In genomic region chr7:122143751-122144711, GRCh38 we compare ENCODE assay signal across 1 cellular context.
TF ChIP-seq lines count a peak whose summit lies in the region.

TSS of gene AASS (minus strand) at chr7:122144249. CDS start at chr7:122133726, 10,523 bp downstream.

TF ChIP-seq in H1, 55 proteins besides CTCF, POLR2A, EP300 and RAD21 (continued from another document):
- TF ChIP-seq KDM1A (IDR thresholded peaks at IDR 0.05; ENCODE audit: borderline replicate concordance, low read length) = no peak
- no peak for TF ChIP-seq SIRT6 (IDR thresholded peaks at IDR 0.05; ENCODE audit: low read length)
- TF ChIP-seq BCL11A (IDR thresholded peaks at IDR 0.05; ENCODE audit: low read depth in 2 of 2, low read length in 2 of 2) = no peak
- TF ChIP-seq MAFK (IDR thresholded peaks at IDR 0.05; ENCODE audit: low read depth, low read length) = no peak
- TF ChIP-seq EZH2 (IDR thresholded peaks at IDR 0.05; ENCODE audit: low read depth, low read length, severe bottlenecking) = no peak
- no peak; the same call in 1 of the 2 replicates for TF ChIP-seq TEAD4 (IDR thresholded peaks at IDR 0.05; ENCODE audit: low read depth, low read length)
- no peak for TF ChIP-seq GABPA (IDR thresholded peaks at IDR 0.05; ENCODE audit: borderline replicate concordance, insufficient read depth, low read length)
- TF ChIP-seq KDM5A (IDR thresholded peaks at IDR 0.05; ENCODE audit: low read length) = no peak
- TF ChIP-seq CBX8 (IDR thresholded peaks at IDR 0.05; ENCODE audit: borderline replicate concordance, low read depth, low read length) = no peak
- TF ChIP-seq ZNF274 (IDR thresholded peaks at IDR 0.05; ENCODE audit: borderline replicate concordance, extremely low read depth, low read length) = no peak
- no peak for TF ChIP-seq CTBP2 (IDR thresholded peaks at IDR 0.05; ENCODE audit: borderline replicate concordance, insufficient read depth, insufficient read length, low read length)
- TF ChIP-seq TAF1 (IDR thresholded peaks at IDR 0.05; ENCODE audit: low read depth, low read length) = peak; percentile 95
- TF ChIP-seq, protein P1, sequence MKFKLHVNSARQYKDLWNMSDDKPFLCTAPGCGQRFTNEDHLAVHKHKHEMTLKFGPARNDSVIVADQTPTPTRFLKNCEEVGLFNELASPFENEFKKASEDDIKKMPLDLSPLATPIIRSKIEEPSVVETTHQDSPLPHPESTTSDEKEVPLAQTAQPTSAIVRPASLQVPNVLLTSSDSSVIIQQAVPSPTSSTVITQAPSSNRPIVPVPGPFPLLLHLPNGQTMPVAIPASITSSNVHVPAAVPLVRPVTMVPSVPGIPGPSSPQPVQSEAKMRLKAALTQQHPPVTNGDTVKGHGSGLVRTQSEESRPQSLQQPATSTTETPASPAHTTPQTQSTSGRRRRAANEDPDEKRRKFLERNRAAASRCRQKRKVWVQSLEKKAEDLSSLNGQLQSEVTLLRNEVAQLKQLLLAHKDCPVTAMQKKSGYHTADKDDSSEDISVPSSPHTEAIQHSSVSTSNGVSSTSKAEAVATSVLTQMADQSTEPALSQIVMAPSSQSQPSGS (IDR thresholded peaks at IDR 0.05; ENCODE audit: low read length) = no peak; the same call in none of the 2 replicates
- TF ChIP-seq TBP (IDR thresholded peaks at IDR 0.05; ENCODE audit: low read depth, low read length) = peak; percentile 95
- no peak for TF ChIP-seq RXRA (IDR thresholded peaks at IDR 0.05; ENCODE audit: insufficient read depth, low read depth, low read length)
- TF ChIP-seq CHD1 (IDR thresholded peaks at IDR 0.05; ENCODE audit: low read depth, low read length) = no peak; the same call in 1 of the 2 replicates
- TF ChIP-seq, protein P2, sequence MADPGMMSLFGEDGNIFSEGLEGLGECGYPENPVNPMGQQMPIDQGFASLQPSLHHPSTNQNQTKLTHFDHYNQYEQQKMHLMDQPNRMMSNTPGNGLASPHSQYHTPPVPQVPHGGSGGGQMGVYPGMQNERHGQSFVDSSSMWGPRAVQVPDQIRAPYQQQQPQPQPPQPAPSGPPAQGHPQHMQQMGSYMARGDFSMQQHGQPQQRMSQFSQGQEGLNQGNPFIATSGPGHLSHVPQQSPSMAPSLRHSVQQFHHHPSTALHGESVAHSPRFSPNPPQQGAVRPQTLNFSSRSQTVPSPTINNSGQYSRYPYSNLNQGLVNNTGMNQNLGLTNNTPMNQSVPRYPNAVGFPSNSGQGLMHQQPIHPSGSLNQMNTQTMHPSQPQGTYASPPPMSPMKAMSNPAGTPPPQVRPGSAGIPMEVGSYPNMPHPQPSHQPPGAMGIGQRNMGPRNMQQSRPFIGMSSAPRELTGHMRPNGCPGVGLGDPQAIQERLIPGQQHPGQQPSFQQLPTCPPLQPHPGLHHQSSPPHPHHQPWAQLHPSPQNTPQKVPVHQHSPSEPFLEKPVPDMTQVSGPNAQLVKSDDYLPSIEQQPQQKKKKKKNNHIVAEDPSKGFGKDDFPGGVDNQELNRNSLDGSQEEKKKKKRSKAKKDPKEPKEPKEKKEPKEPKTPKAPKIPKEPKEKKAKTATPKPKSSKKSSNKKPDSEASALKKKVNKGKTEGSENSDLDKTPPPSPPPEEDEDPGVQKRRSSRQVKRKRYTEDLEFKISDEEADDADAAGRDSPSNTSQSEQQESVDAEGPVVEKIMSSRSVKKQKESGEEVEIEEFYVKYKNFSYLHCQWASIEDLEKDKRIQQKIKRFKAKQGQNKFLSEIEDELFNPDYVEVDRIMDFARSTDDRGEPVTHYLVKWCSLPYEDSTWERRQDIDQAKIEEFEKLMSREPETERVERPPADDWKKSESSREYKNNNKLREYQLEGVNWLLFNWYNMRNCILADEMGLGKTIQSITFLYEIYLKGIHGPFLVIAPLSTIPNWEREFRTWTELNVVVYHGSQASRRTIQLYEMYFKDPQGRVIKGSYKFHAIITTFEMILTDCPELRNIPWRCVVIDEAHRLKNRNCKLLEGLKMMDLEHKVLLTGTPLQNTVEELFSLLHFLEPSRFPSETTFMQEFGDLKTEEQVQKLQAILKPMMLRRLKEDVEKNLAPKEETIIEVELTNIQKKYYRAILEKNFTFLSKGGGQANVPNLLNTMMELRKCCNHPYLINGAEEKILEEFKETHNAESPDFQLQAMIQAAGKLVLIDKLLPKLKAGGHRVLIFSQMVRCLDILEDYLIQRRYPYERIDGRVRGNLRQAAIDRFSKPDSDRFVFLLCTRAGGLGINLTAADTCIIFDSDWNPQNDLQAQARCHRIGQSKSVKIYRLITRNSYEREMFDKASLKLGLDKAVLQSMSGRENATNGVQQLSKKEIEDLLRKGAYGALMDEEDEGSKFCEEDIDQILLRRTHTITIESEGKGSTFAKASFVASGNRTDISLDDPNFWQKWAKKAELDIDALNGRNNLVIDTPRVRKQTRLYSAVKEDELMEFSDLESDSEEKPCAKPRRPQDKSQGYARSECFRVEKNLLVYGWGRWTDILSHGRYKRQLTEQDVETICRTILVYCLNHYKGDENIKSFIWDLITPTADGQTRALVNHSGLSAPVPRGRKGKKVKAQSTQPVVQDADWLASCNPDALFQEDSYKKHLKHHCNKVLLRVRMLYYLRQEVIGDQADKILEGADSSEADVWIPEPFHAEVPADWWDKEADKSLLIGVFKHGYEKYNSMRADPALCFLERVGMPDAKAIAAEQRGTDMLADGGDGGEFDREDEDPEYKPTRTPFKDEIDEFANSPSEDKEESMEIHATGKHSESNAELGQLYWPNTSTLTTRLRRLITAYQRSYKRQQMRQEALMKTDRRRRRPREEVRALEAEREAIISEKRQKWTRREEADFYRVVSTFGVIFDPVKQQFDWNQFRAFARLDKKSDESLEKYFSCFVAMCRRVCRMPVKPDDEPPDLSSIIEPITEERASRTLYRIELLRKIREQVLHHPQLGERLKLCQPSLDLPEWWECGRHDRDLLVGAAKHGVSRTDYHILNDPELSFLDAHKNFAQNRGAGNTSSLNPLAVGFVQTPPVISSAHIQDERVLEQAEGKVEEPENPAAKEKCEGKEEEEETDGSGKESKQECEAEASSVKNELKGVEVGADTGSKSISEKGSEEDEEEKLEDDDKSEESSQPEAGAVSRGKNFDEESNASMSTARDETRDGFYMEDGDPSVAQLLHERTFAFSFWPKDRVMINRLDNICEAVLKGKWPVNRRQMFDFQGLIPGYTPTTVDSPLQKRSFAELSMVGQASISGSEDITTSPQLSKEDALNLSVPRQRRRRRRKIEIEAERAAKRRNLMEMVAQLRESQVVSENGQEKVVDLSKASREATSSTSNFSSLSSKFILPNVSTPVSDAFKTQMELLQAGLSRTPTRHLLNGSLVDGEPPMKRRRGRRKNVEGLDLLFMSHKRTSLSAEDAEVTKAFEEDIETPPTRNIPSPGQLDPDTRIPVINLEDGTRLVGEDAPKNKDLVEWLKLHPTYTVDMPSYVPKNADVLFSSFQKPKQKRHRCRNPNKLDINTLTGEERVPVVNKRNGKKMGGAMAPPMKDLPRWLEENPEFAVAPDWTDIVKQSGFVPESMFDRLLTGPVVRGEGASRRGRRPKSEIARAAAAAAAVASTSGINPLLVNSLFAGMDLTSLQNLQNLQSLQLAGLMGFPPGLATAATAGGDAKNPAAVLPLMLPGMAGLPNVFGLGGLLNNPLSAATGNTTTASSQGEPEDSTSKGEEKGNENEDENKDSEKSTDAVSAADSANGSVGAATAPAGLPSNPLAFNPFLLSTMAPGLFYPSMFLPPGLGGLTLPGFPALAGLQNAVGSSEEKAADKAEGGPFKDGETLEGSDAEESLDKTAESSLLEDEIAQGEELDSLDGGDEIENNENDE (IDR thresholded peaks at IDR 0.05; ENCODE audit: insufficient replicate concordance, low read length) = no peak
- TF ChIP-seq KDM4A (IDR thresholded peaks at IDR 0.05; ENCODE audit: low read depth, low read length, severe bottlenecking) = no peak
- TF ChIP-seq PHF8 (conservative IDR thresholded peaks at IDR 0.05; ENCODE audit: low read depth, low read length) = peak; percentile 59
- TF ChIP-seq NRF1 (IDR thresholded peaks at IDR 0.05; ENCODE audit: low read depth, low read length) = no peak
- TF ChIP-seq SIX5 (IDR thresholded peaks at IDR 0.05; ENCODE audit: low read depth, low read length) = no peak
- peak; percentile 75 for TF ChIP-seq POLR2AphosphoS5 (IDR thresholded peaks at IDR 0.05; ENCODE audit: low read depth, low read length)
- TF ChIP-seq GTF2F1 (IDR thresholded peaks at IDR 0.05; ENCODE audit: borderline replicate concordance, low read depth, low read length) = peak; percentile 43; the same call in 1 of the 2 replicates
- TF ChIP-seq YY1 (IDR thresholded peaks at IDR 0.05; ENCODE audit: low read depth, low read length) = no peak
- peak; percentile 93 for TF ChIP-seq CREB1 (IDR thresholded peaks at IDR 0.05)
- no peak for TF ChIP-seq POU5F1 (IDR thresholded peaks at IDR 0.05; ENCODE audit: low read depth, low read length)
- TF ChIP-seq CBX5 (IDR thresholded peaks at IDR 0.05; ENCODE audit: low read depth, low read length) = no peak
- no peak for TF ChIP-seq SRF (IDR thresholded peaks at IDR 0.05; ENCODE audit: low read depth, low read length)
- TF ChIP-seq, protein P3, sequence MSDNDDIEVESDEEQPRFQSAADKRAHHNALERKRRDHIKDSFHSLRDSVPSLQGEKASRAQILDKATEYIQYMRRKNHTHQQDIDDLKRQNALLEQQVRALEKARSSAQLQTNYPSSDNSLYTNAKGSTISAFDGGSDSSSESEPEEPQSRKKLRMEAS (IDR thresholded peaks at IDR 0.05) = no peak
- TF ChIP-seq USF2 (IDR thresholded peaks at IDR 0.05; ENCODE audit: low read length) = no peak
- no peak for TF ChIP-seq JUN (IDR thresholded peaks at IDR 0.05; ENCODE audit: low read depth, low read length)
- no peak for TF ChIP-seq NANOG (IDR thresholded peaks at IDR 0.05; ENCODE audit: insufficient read depth, low read depth, low read length, poor library complexity, severe bottlenecking)
- peak; percentile 88 for TF ChIP-seq ASH2L (IDR thresholded peaks at IDR 0.05; ENCODE audit: low read length)
- TF ChIP-seq FOSL1 (IDR thresholded peaks at IDR 0.05; ENCODE audit: insufficient read depth, low read depth, low read length) = no peak
- TF ChIP-seq ATF3 (IDR thresholded peaks at IDR 0.05; ENCODE audit: insufficient read depth, low read depth, low read length) = no peak
- no peak for TF ChIP-seq HDAC6 (IDR thresholded peaks at IDR 0.05; ENCODE audit: low read depth, low read length)
- TF ChIP-seq SP1 (IDR thresholded peaks at IDR 0.05; ENCODE audit: low read depth, low read length) = peak; percentile 77; the same call in 1 of the 2 replicates
- no peak for TF ChIP-seq SAP30 (IDR thresholded peaks at IDR 0.05; ENCODE audit: insufficient read depth, insufficient replicate concordance, low read length)
- no peak for TF ChIP-seq RFX5 (IDR thresholded peaks at IDR 0.05; ENCODE audit: borderline replicate concordance, low read depth, low read length)
- TF ChIP-seq TAF7 (optimal IDR thresholded peaks at IDR 0.05; ENCODE audit: borderline replicate concordance, low read depth, low read length) = peak; percentile 91
- TF ChIP-seq CEBPB (IDR thresholded peaks at IDR 0.05; ENCODE audit: low read depth, low read length) = peak; percentile 81
- peak in 1 of 2 experiments; percentile 36; a peak in 1 of 4 replicates for TF ChIP-seq HDAC2 (IDR thresholded peaks at IDR 0.05; ENCODE audit: borderline replicate concordance in 1 of 2, low read depth in 2 of 2, low read length in 2 of 2)
- no peak for TF ChIP-seq SP2 (IDR thresholded peaks at IDR 0.05; ENCODE audit: low read length)
- no peak for TF ChIP-seq JUND (IDR thresholded peaks at IDR 0.05; ENCODE audit: low read length)
- peak; percentile 68 to 73; a peak in 3 of 4 replicates for TF ChIP-seq SIN3A (conservative IDR thresholded peaks at IDR 0.05 in 1 of 2, IDR thresholded peaks at IDR 0.05 in 1 of 2; ENCODE audit: low read depth in 1 of 2, low read length in 2 of 2)
